ENCODE assay signal across 8 cellular contexts in the genomic region with DNA sequence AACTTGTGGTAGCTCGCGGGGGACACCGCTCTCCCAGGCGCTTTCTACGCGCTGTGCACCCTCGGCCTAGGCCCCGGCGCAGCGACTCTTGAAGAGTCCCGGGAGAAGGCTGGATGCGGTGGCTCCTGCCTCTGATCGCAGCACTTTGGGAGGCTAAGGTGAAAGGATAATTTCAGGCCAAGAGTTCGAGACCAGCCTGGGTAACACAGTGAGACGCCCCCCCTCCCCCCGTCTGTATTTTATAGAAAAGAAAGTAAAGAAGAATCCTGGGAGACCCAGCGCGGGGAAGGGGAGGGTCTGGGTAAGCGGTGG. TPM values are rescaled to one million over a fixed set of nuclear protein-coding genes. Genes with fewer than 3 reads are reported as not detected.
DNase-seq lines count a peak whose midpoint lies in the region; ATAC-seq lines count a peak whose summit lies in the region.

No MANE protein-coding gene starts in this region.

- H3K4me1 ChIP-seq in muscle layer of colon (ENCODE audit: insufficient read depth, low read length), result peaks cover 3% of the 10 kb centered on the region

- H3K9ac ChIP-seq in muscle layer of colon (ENCODE audit: low read length), result no peak overlapping the region

- DNase-seq in stimulated activated CD4-positive, alpha-beta T cell treated with anti-CD3 and anti-CD28 coated beads, Interleukin-4, amount 100 ng/mL, for 24 hours, result peak; percentile 28
- DNase-seq in stimulated activated CD4-positive, alpha-beta T cell treated with anti-CD3 and anti-CD28 coated beads, Interleukin-4, amount 100 ng/mL, for 4 hours, result no peak
- DNase-seq in NCI-H1694 (lab: John Stamatoyannopoulos, UW) (no peak), mesenteric fat pad (ENCODE audit: low spot score) (no peak)

- no peaks in the 10 kb centered on the region for H3K36me3 ChIP-seq in muscle layer of colon (ENCODE audit: insufficient read depth, low read length)

- ATAC-seq in HG02759 (IDR thresholded peaks at IDR 0.05; ENCODE audit: unreplicated experiment) (no peak), GM19463 (IDR thresholded peaks at IDR 0.05; ENCODE audit: unreplicated experiment) (no peak)

- no peaks in the 10 kb centered on the region for H3K9me3 ChIP-seq in muscle layer of colon (ENCODE audit: low read length)

- H3K27me3 ChIP-seq in muscle layer of colon (ENCODE audit: control insufficient read depth in 1 of 2, insufficient read depth in 2 of 2, low read length in 2 of 2), result peaks cover 14 to 29% of the 10 kb centered on the region in 2 donors

- H3K27ac ChIP-seq in cingulate gyrus (ENCODE audit: low read depth, low read length) (peak overlapping the region; percentile 96), muscle layer of colon (ENCODE audit: low read depth, low read length) (no peak overlapping the region)

- H3K4me3 ChIP-seq in muscle layer of colon (ENCODE audit: low read depth in 1 of 2, low read length in 2 of 2), result peak overlapping the region; percentile 25 to 41

RNA-seq across cellular contexts. Expression of a gene that starts 0.4 kb away (rescaled TPM):
- 1.8 TPM for total RNA-seq in mesenteric fat pad

RNA-seq across cellular contexts. Expression of a gene that starts 39.8 kb away (rescaled TPM):
- total RNA-seq in mesenteric fat pad, result 52.0 TPM
